Comparison of ENCODE assay signal across 1 cellular context in genomic region chr19:49690073-49690655, GRCh38.
TF ChIP-seq lines count a peak whose summit lies in the region.

No MANE protein-coding gene starts in this region.

TF ChIP-seq in HCT116, 20 proteins besides CTCF, POLR2A, EP300 and RAD21 (continued from another document):
- no peak for TF ChIP-seq REST (IDR thresholded peaks at IDR 0.05; ENCODE audit: low read depth)
- TF ChIP-seq TCF7L2 (IDR thresholded peaks at IDR 0.05; ENCODE audit: borderline replicate concordance, extremely low read depth, insufficient read depth, insufficient read length): no peak
- no peak; the same call in 1 of the 2 replicates for TF ChIP-seq SIN3A (IDR thresholded peaks at IDR 0.05; ENCODE audit: low read depth)
- TF ChIP-seq ZBTB33 (IDR thresholded peaks at IDR 0.05; ENCODE audit: extremely low read depth, insufficient replicate concordance, low read length): no peak
- no peak for TF ChIP-seq JUND (IDR thresholded peaks at IDR 0.05)
- no peak for TF ChIP-seq ELF1 (IDR thresholded peaks at IDR 0.05; ENCODE audit: borderline replicate concordance, low read depth)
- TF ChIP-seq YY1 (IDR thresholded peaks at IDR 0.05; ENCODE audit: extremely low read depth, insufficient replicate concordance, low read depth, low read length): no peak
- TF ChIP-seq MAX (IDR thresholded peaks at IDR 0.05): no peak
- TF ChIP-seq SRF (IDR thresholded peaks at IDR 0.05; ENCODE audit: low read depth): no peak
- TF ChIP-seq FOSL1 (IDR thresholded peaks at IDR 0.05; ENCODE audit: low read depth): no peak
- TF ChIP-seq EZH2phosphoT487 (IDR thresholded peaks at IDR 0.05; ENCODE audit: borderline replicate concordance): no peak
- TF ChIP-seq EZH2 (IDR thresholded peaks at IDR 0.05): no peak
- no peak for TF ChIP-seq ZNF274 (IDR thresholded peaks at IDR 0.05; ENCODE audit: low read depth, low read length)
- no peak for TF ChIP-seq POLR2AphosphoS5 (IDR thresholded peaks at IDR 0.05; ENCODE audit: low read depth, low read length)
